ENCODE assay signal across 2 cellular contexts in the genomic region with DNA sequence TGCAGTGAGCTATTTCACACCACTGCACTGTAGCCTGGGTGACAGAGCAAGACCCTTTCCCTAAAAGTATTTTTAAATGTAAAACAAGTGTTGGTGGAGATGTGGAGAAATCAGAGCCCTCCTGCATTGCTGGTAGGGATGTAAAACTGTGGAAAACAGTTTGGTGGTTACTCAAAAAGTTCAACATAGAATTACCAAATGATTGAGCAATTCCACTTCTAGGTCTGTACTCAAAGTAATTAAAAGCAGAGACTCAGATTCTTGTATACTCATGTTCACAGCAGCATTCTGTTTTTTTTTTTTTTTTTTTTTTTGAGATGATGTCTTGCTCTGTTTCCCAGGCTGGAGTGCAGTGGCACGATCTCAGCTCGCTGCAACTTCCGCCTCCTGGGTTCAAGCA.
TF ChIP-seq lines count a peak whose summit lies in the region.

No MANE protein-coding gene starts in this region.

TF ChIP-seq in IMR-90, 13 proteins besides CTCF, POLR2A, EP300 and RAD21 (continued from another document):
- TF ChIP-seq NFE2L2 (IDR thresholded peaks at IDR 0.05; ENCODE audit: low read depth, low read length) (no peak), MAFK (IDR thresholded peaks at IDR 0.05; ENCODE audit: low read depth, low read length) (no peak), FOS (IDR thresholded peaks at IDR 0.05; ENCODE audit: low read depth, low read length) (no peak), MAZ (IDR thresholded peaks at IDR 0.05; ENCODE audit: borderline replicate concordance, low read depth, low read length) (no peak), RFX5 (IDR thresholded peaks at IDR 0.05; ENCODE audit: low read depth, low read length) (no peak), SMC3 (IDR thresholded peaks at IDR 0.05; ENCODE audit: low read depth, low read length) (no peak)

TF ChIP-seq in HEK293T, 16 proteins besides CTCF, POLR2A, EP300 and RAD21 (continued from another document):
- TF ChIP-seq CTBP1 (IDR thresholded peaks at IDR 0.05; ENCODE audit: borderline replicate concordance) = no peak
- no peak for TF ChIP-seq FOXM1 (IDR thresholded peaks at IDR 0.05; ENCODE audit: borderline replicate concordance)
- TF ChIP-seq FOXA1 (IDR thresholded peaks at IDR 0.05) = no peak
- no peak for TF ChIP-seq LEF1 (IDR thresholded peaks at IDR 0.05; ENCODE audit: borderline replicate concordance)
- no peak for TF ChIP-seq HDGF (IDR thresholded peaks at IDR 0.05; ENCODE audit: borderline replicate concordance)
- TF ChIP-seq ARNT (IDR thresholded peaks at IDR 0.05) = no peak
- no peak for TF ChIP-seq NFRKB (IDR thresholded peaks at IDR 0.05)
- TF ChIP-seq L3MBTL2 (conservative IDR thresholded peaks at IDR 0.05) = no peak
- no peak for TF ChIP-seq SUZ12 (IDR thresholded peaks at IDR 0.05)
- TF ChIP-seq TARDBP (IDR thresholded peaks at IDR 0.05) = no peak
- TF ChIP-seq FOXK2 (IDR thresholded peaks at IDR 0.05) = no peak
- TF ChIP-seq ELF4 (IDR thresholded peaks at IDR 0.05) = no peak
- TF ChIP-seq, protein P1, sequence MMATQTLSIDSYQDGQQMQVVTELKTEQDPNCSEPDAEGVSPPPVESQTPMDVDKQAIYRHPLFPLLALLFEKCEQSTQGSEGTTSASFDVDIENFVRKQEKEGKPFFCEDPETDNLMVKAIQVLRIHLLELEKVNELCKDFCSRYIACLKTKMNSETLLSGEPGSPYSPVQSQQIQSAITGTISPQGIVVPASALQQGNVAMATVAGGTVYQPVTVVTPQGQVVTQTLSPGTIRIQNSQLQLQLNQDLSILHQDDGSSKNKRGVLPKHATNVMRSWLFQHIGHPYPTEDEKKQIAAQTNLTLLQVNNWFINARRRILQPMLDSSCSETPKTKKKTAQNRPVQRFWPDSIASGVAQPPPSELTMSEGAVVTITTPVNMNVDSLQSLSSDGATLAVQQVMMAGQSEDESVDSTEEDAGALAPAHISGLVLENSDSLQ (IDR thresholded peaks at IDR 0.05) = no peak
- TF ChIP-seq ZNF384 (IDR thresholded peaks at IDR 0.05) = no peak
